In genomic region chr7:56040691-56041090, GRCh38 we compare ENCODE assay signal across 23 cellular contexts. TPM values are rescaled to one million over a fixed set of nuclear protein-coding genes. Genes with fewer than 3 reads are reported as not detected.
DNase-seq lines count a peak whose midpoint lies in the region; ATAC-seq and TF ChIP-seq lines count a peak whose summit lies in the region.
"Had no signal": no experiment of that assay in that cellular context is flagged by ENCODE, and none has a peak within 500 bp of the region (broad histone marks: within the 10 kb centered on the region; RNA-seq: fewer than 3 reads in every experiment).

No MANE protein-coding gene starts in this region.

- no peaks in the 10 kb centered on the region for H3K27me3 Mint-ChIP-seq in activated T-cell treated with anti-CD3 and anti-CD28 coated beads, Interleukin-2, amount 50 U/mL, for 24 hours
- H3K27me3 Mint-ChIP-seq in activated T-cell treated with anti-CD3 and anti-CD28 coated beads, Interleukin-2, amount 50 U/mL, for 4 hours (ENCODE audit: low read depth) = no peaks in the 10 kb centered on the region
- H3K27me3 Mint-ChIP-seq: CD4-positive, alpha-beta memory T cell had no signal

- no peak for TF ChIP-seq CTCF in RWPE1 (conservative IDR thresholded peaks at IDR 0.05; ENCODE audit: low read depth)

- peak overlapping the region; percentile 47 for H3K27ac Mint-ChIP-seq in activated T-cell treated with anti-CD3 and anti-CD28 coated beads, Interleukin-2, amount 50 U/mL, for 24 hours
- H3K27ac Mint-ChIP-seq: H9 had no signal

- peaks cover 2% of the 10 kb centered on the region for H3K4me1 Mint-ChIP-seq in activated T-cell treated with anti-CD3 and anti-CD28 coated beads, Interleukin-2, amount 50 U/mL, for 24 hours (ENCODE audit: low read depth)
- no peaks in the 10 kb centered on the region for H3K4me1 Mint-ChIP-seq in activated T-cell treated with anti-CD3 and anti-CD28 coated beads, Interleukin-2, amount 50 U/mL, for 4 hours (ENCODE audit: low read depth)
- H3K4me1 Mint-ChIP-seq: CD4-positive, alpha-beta memory T cell; H9 had no signal

- DNase-seq in activated T-cell treated with anti-CD3 and anti-CD28 coated beads, Interleukin-2, amount 50 U/mL, for 24 hours = no peak
- DNase-seq in activated T-cell treated with anti-CD3 and anti-CD28 coated beads, Interleukin-2, amount 50 U/mL, for 4 hours = no peak
- DNase-seq in RWPE1 (ENCODE audit: low spot score) = no peak
- no peak for DNase-seq in left lobe of liver (ENCODE audit: low spot score)
- DNase-seq in sciatic nerve (ENCODE audit: low spot score) = peak; percentile 3
- DNase-seq in SW480 (ENCODE audit: low spot score) = no peak
- no peak for DNase-seq in pons (ENCODE audit: low spot score)
- DNase-seq: ACHN; CD4-positive, alpha-beta memory T cell; DND-41; GM23248; H9; Karpas-422; NCI-H187 treated with DMSO at 0.1 percent for 48 hours; NCI-H2107; NCI-H446 treated with DMSO at 0.1 percent for 48 hours; NCI-H526 treated with DMSO at 0.1 percent for 48 hours; OCI-M1 had no signal

- POLR2A ChIA-PET in RWPE1 (lab: Yijun Ruan, JAX; ENCODE audit: low non-redundant PET) = no interaction called here

- H3K4me3 Mint-ChIP-seq in activated T-cell treated with anti-CD3 and anti-CD28 coated beads, Interleukin-2, amount 50 U/mL, for 24 hours = no peak overlapping the region
- H3K4me3 Mint-ChIP-seq in activated T-cell treated with anti-CD3 and anti-CD28 coated beads, Interleukin-2, amount 50 U/mL, for 4 hours = no peak overlapping the region
- H3K4me3 Mint-ChIP-seq: CD4-positive, alpha-beta memory T cell; H9 had no signal

- CTCF ChIA-PET in RWPE1 (lab: Yijun Ruan, JAX) = no interaction called here

- no peaks in the 10 kb centered on the region for H3K9me3 Mint-ChIP-seq in activated T-cell treated with anti-CD3 and anti-CD28 coated beads, Interleukin-2, amount 50 U/mL, for 24 hours
- no peaks in the 10 kb centered on the region for H3K9me3 Mint-ChIP-seq in activated T-cell treated with anti-CD3 and anti-CD28 coated beads, Interleukin-2, amount 50 U/mL, for 4 hours
- H3K9me3 Mint-ChIP-seq: CD4-positive, alpha-beta memory T cell; H9 had no signal

- H3K36me3 Mint-ChIP-seq in activated T-cell treated with anti-CD3 and anti-CD28 coated beads, Interleukin-2, amount 50 U/mL, for 24 hours (ENCODE audit: low read depth) = peaks cover 34% of the 10 kb centered on the region
- H3K36me3 Mint-ChIP-seq in activated T-cell treated with anti-CD3 and anti-CD28 coated beads, Interleukin-2, amount 50 U/mL, for 4 hours (ENCODE audit: insufficient read depth) = peaks cover 3% of the 10 kb centered on the region
- H3K36me3 Mint-ChIP-seq: CD4-positive, alpha-beta memory T cell had no signal

- peak overlapping the region; percentile 25 for H3K27ac ChIP-seq in RWPE1
- H3K27ac ChIP-seq: 22Rv1; BLaER1 treated with 17β-estradiol and CSF1 and Interleukin-3, amounts not matched to agents 10 nM and 100 nM; GM23248 had no signal

- no peak for ATAC-seq in activated T-cell treated with anti-CD3 and anti-CD28 coated beads, Interleukin-2, amount 50 U/mL, for 4 hours
- ATAC-seq in left lobe of liver (peak; percentile 33), sciatic nerve (no peak), HG03175 (IDR thresholded peaks at IDR 0.05; ENCODE audit: unreplicated experiment) (no peak)
- ATAC-seq: GM12878, Right ventricle myocardium inferior had no signal

- intact Hi-C loops in sciatic nerve (cut with DNase I) = loop anchor here (2.0 kb wide), 1 partner anchor 68 kb away; no protein-coding TSS in a partner anchor

RNA-seq across cellular contexts. Expression of gene PSPH, which starts 10.6 kb away (rescaled TPM):
- total RNA-seq in activated T-cell treated with anti-CD3 and anti-CD28 coated beads, Interleukin-2, amount 50 U/mL, for 4 hours = 10 to 100 TPM; 15.8 to 17.5 (median 15.9) TPM
- total RNA-seq in left lobe of liver = 9.0 TPM
- total RNA-seq in sciatic nerve = 11.5 TPM

RNA-seq across cellular contexts. Expression of gene CCT6A, which starts 10.9 kb away (rescaled TPM):
- 100 to 1,000 TPM; 428 to 473 (median 440) TPM for total RNA-seq in activated T-cell treated with anti-CD3 and anti-CD28 coated beads, Interleukin-2, amount 50 U/mL, for 4 hours
- total RNA-seq in left lobe of liver (25.7 TPM), sciatic nerve (77.3 TPM)

RNA-seq across cellular contexts. Expression of gene SUMF2, which starts 23.4 kb away (rescaled TPM):
- total RNA-seq in activated T-cell treated with anti-CD3 and anti-CD28 coated beads, Interleukin-2, amount 50 U/mL, for 4 hours = 100 to 1,000 TPM in 1 of 3 donors, 10 to 100 TPM in 2; 97.5 to 110 (median 99.4) TPM
- total RNA-seq in left lobe of liver = 83.3 TPM
- total RNA-seq in sciatic nerve = 86.4 TPM

RNA-seq across cellular contexts. Expression of gene PHKG1, which starts 52.1 kb away (rescaled TPM):
- 1 to 10 TPM; 1.4 to 1.9 (median 1.8) TPM for total RNA-seq in activated T-cell treated with anti-CD3 and anti-CD28 coated beads, Interleukin-2, amount 50 U/mL, for 4 hours
- total RNA-seq in left lobe of liver = 0.78 TPM
- 2.7 TPM for total RNA-seq in sciatic nerve
